Comparison of ENCODE assay signal across 6 cellular contexts in the genomic region with DNA sequence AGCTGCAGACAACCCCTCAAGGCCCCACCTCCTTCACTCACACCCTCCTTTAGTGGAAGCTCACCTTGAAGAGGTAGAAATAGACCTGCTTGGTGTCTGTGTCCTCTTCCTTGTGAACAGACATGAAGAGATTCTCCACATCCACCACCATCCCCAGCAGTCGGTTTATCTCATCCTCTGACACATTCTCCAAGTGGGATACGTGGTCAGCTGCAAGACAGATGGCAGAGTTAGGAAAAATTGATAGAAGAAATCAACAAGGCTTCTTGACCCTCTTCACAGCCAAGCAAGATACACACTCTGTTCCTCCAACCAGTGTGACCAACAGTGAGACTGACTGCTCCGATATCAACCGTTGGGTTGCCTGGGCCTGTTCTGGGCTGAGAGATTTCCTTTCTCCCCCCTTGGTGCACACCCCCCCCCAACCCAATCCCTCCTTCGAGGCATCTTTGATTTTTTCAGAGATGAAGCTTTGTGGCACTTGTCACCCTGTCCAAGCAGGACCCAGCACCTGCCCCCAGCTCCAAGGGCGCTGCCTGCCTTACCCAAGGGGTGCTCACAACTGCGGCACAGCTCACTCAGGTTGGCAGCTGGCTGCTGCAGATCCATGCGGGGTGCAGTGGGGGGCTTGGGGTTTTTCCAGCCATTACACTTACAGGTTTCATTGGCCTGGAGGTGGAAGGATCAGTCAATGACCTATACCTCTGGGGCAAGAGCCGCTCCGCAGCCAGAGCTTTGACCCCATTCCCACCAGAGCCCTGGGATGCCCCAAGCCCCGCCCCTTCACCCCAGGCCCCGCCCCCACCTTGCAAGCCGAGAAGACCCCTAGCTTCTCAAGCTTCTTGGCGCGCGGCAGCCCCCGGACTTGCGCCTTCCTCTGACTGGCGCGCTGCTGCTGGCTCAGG. TPM values are rescaled to one million over a fixed set of nuclear protein-coding genes. Genes with fewer than 3 reads are reported as not detected.
DNase-seq lines count a peak whose midpoint lies in the region; ATAC-seq, FAIRE-seq and TF ChIP-seq lines count a peak whose summit lies in the region.

No MANE protein-coding gene starts in this region.

- no peak for FAIRE-seq in HepG2 (lab: Jason Lieb, UNC)

- TF ChIP-seq RAD21 in HCT116 (IDR thresholded peaks at IDR 0.05; ENCODE audit: low read depth) (no peak), HepG2 (CRISPR knock-in tag; IDR thresholded peaks at IDR 0.05) (no peak)

- TF ChIP-seq CTCF in HCT116 (IDR thresholded peaks at IDR 0.05 in 2 of 3, conservative IDR thresholded peaks at IDR 0.05 in 1 of 3; ENCODE audit: borderline replicate concordance in 1 of 3, insufficient read depth in 1 of 3, low read depth in 2 of 3, low read length in 2 of 3) (no peak), HepG2 (CRISPR knock-in tag; IDR thresholded peaks at IDR 0.05) (no peak)

- peaks cover 5 to 24% of the 10 kb centered on the region in 2 experiments; a peak in 3 of 4 replicates for H3K4me1 ChIP-seq in HCT116 (ENCODE audit: control insufficient read depth in 1 of 2, insufficient read depth in 2 of 2, low read length in 2 of 2)
- peaks cover 33% of the 10 kb centered on the region for H3K4me1 ChIP-seq in HepG2 (ENCODE audit: insufficient read depth, low read length)

- H3K4me2 ChIP-seq in HCT116 (ENCODE audit: low read length) (peak overlapping the region; percentile 94), HepG2 (ENCODE audit: low read depth, low read length) (peak overlapping the region; percentile 74)

- H3K9me3 ChIP-seq in HCT116 (ENCODE audit: control insufficient read depth in 1 of 2, insufficient read depth in 1 of 2, low read depth in 1 of 2, low read length in 2 of 2) (no peaks in the 10 kb centered on the region), HepG2 (ENCODE audit: low read length) (no peaks in the 10 kb centered on the region)

- BruUV-seq in HCT116 (replicated peaks; lab: Mats Ljungman, UMichigan) (TSS peak; percentile 57), HepG2 (replicated peaks; lab: Mats Ljungman, UMichigan) (no TSS peak)

- CTCF ChIA-PET in HCT116 (lab: Charles Lee): interaction anchor here (0.7 to 1.7 kb wide), 5 partner anchors 19 to 407 kb away, joined by 3 to 5 read pairs (median 3); a partner anchor contains a TSS
- CTCF ChIA-PET in HepG2 (lab: Yijun Ruan, JAX; ENCODE audit: low intra/inter-chr PET ratio, low total read pairs): no interaction called here

- POLR2A ChIA-PET in HCT116 (lab: Charles Lee): no interaction called here
- POLR2A ChIA-PET in HepG2 (lab: Yijun Ruan, JAX): interaction anchor here (0.8 to 3.1 kb wide), 24 partner anchors 9 to 431 kb away, joined by 3 to 34 read pairs (median 6); a partner anchor contains a TSS

- H3K9ac ChIP-seq in HCT116 (ENCODE audit: low read length): peak overlapping the region; percentile 87
- peak overlapping the region; percentile 57 for H3K9ac ChIP-seq in HepG2 (ENCODE audit: insufficient read depth, low read depth, low read length)

- no peaks in the 10 kb centered on the region for H4K20me1 ChIP-seq in HCT116 (ENCODE audit: insufficient read depth)
- H4K20me1 ChIP-seq in HepG2 (ENCODE audit: insufficient read depth, low read length): no peaks in the 10 kb centered on the region

- H3K27ac ChIP-seq in HCT116 (ENCODE audit: low read depth, low read length): peak overlapping the region; percentile 33; the same call in 1 of the 2 replicates
- peak overlapping the region; percentile 68 for H3K27ac ChIP-seq in HepG2 (ENCODE audit: extremely low read length, insufficient read depth, low read length)

- intact Hi-C loops in HCT116 (cut with micrococcal nuclease): no loop called here
- intact Hi-C loops in HepG2 (cut with micrococcal nuclease; ENCODE audit: unreplicated experiment): loop anchor here (5.0 kb wide), 1 partner anchor 37 kb away; no protein-coding TSS in a partner anchor

- no peaks in the 10 kb centered on the region for H3K79me2 ChIP-seq in HCT116 (ENCODE audit: insufficient read depth, low read length)
- H3K79me2 ChIP-seq in HepG2 (ENCODE audit: insufficient read depth, low read length): no peaks in the 10 kb centered on the region

- H3K27me3 ChIP-seq in HCT116 (ENCODE audit: insufficient read depth, low read length): no peaks in the 10 kb centered on the region
- H3K27me3 ChIP-seq in HepG2 (ENCODE audit: control insufficient read depth in 1 of 2, insufficient read depth in 2 of 2, low read length in 2 of 2): no peaks in the 10 kb centered on the region

- H3K36me3 ChIP-seq in HCT116 (ENCODE audit: control insufficient read depth in 1 of 2, insufficient read depth in 2 of 2, low read length in 2 of 2) (peaks cover 3 to 18% of the 10 kb centered on the region in 2 experiments; a peak in 3 of 4 replicates), HepG2 (replicated peaks in 1 of 2; ENCODE audit: control insufficient read depth in 1 of 2, insufficient read depth in 2 of 2, low read length in 2 of 2) (peaks cover 5 to 37% of the 10 kb centered on the region in 2 experiments)

- no peak for TF ChIP-seq POLR2A in HCT116 (IDR thresholded peaks at IDR 0.05; ENCODE audit: borderline replicate concordance, extremely low read depth, insufficient read depth, insufficient read length)
- no peak for TF ChIP-seq POLR2A in HepG2 (IDR thresholded peaks at IDR 0.05; ENCODE audit: insufficient read depth in 1 of 2, low read depth in 2 of 2, low read length in 2 of 2)

- H2AFZ ChIP-seq in HCT116 (ENCODE audit: low read depth, low read length, poor library complexity, severe bottlenecking): no peak overlapping the region
- H2AFZ ChIP-seq in HepG2 (ENCODE audit: low read length): no peak overlapping the region

- no peak for TF ChIP-seq EP300 in HepG2 (IDR thresholded peaks at IDR 0.05; ENCODE audit: low read depth in 2 of 2, low read length in 2 of 2)
- TF ChIP-seq EP300 in HepG2 (CRISPR knock-in tag; IDR thresholded peaks at IDR 0.05; ENCODE audit: borderline replicate concordance): no peak

- DNase-seq in HCT116 (ENCODE audit: low read depth, low spot score) (no peak), HepG2 (ENCODE audit: low spot score) (peak; percentile 43), SHP77 treated with DMSO at 0.1 percent for 48 hours (lab: John Stamatoyannopoulos, UW) (no peak)
- peak; percentile 39 for DNase-seq in activated CD4-positive, alpha-beta T cell treated with anti-CD3 and anti-CD28 coated beads, Interleukin-2, amount 50 U/mL, for 48 hours

- ATAC-seq in HCT116 (peak; percentile 71), HepG2 (peak; percentile 68), GM21526 (IDR thresholded peaks at IDR 0.05; ENCODE audit: low FRiP score, unreplicated experiment) (no peak), GM19324 (IDR thresholded peaks at IDR 0.05; ENCODE audit: low FRiP score, unreplicated experiment) (no peak)

- H3K4me3 ChIP-seq in HCT116 (replicated peaks in 1 of 2; ENCODE audit: low read depth in 1 of 2, low read length in 2 of 2) (peak overlapping the region; percentile 55 to 68), HepG2 (replicated peaks in 1 of 3; ENCODE audit: insufficient read depth in 1 of 3, low read depth in 2 of 3, low read length in 3 of 3) (peak overlapping the region; percentile 76 to 85 (median 79))

- RAD21 ChIA-PET in HCT116 (lab: Charles Lee; ENCODE audit: low non-redundant PET in 1 of 2, low total read pairs in 2 of 2, uncharacterized antibody in 2 of 2, unreplicated experiment in 2 of 2): interaction anchor here (0.6 to 0.7 kb wide), 3 partner anchors 8 to 383 kb away, joined by 3 to 6 read pairs (median 3); a partner anchor contains a TSS

- H3K9me2 ChIP-seq in HCT116 (ENCODE audit: insufficient read depth): no peaks in the 10 kb centered on the region

- in situ Hi-C loops in HepG2 (cut with HindIII; ENCODE audit: extremely low pct_ligation_motif_present, low pct_unique_long_range_greater_than_20kb): no loop called here

- 60% methylated on average over 11 of the region's 20 CpGs for WGBS in HepG2 (ENCODE audit: low lambda C conversion rate)

RNA-seq across cellular contexts. Expression of a gene that starts 0.8 kb away (rescaled TPM):
- total RNA-seq in HCT116 (2021; ENCODE audit: unreplicated experiment) (41.2 TPM), HepG2 (2016; rRNA removed; fragmentation: Illumina TruSeq; extraction: Trizol) (20.2 and 29.1 TPM in 2 replicates)
- 32.9 and 39.7 TPM in 2 replicates for polyA plus RNA-seq in HCT116 (2012)
- total RNA-seq in HepG2 (2016; cell fraction: cytosol; rRNA removed; fragmentation: Illumina TruSeq; extraction: Trizol; ENCODE audit: low read depth): 4.7 and 4.9 TPM in 2 replicates
- 16.6 and 30.9 TPM in 2 replicates for total RNA-seq in HepG2 (2016; cell fraction: insoluble cytoplasmic fraction; rRNA removed; fragmentation: Illumina TruSeq; extraction: Trizol)
- total RNA-seq in HepG2 (2016; cell fraction: membrane; rRNA removed; fragmentation: Illumina TruSeq; extraction: Trizol): 7.0 and 9.1 TPM in 2 replicates
- 51.9 and 59.6 TPM in 2 replicates for total RNA-seq in HepG2 (2016; cell fraction: nucleus; rRNA removed; fragmentation: Illumina TruSeq; extraction: Trizol)
- polyA plus RNA-seq in HepG2 (2011; rRNA removed): 90.4 and 126 TPM in 2 replicates
- 13.5 and 18.5 TPM in 2 replicates for polyA plus RNA-seq in HepG2 (2011; cell fraction: cytosol; rRNA removed)
- 978 and 1,153 TPM in 2 replicates for polyA plus RNA-seq in HepG2 (2011; cell fraction: nucleus; rRNA removed)
- polyA plus RNA-seq in HepG2 (2012): 38.7 and 62.0 TPM in 2 replicates
- 3.5 and 4.1 TPM in 2 replicates for polyA plus RNA-seq in HepG2 (2016; cell fraction: cytosol; fragmentation: Illumina TruSeq; extraction: Trizol; ENCODE audit: low read depth)
- polyA plus RNA-seq in HepG2 (2016; cell fraction: insoluble cytoplasmic fraction; fragmentation: Illumina TruSeq; extraction: Trizol; ENCODE audit: low read depth): 24.7 and 33.4 TPM in 2 replicates
- 7.9 and 9.2 TPM in 2 replicates for polyA plus RNA-seq in HepG2 (2016; cell fraction: membrane; fragmentation: Illumina TruSeq; extraction: Trizol; ENCODE audit: low read depth)
- polyA plus RNA-seq in HepG2 (2016; cell fraction: nucleus; fragmentation: Illumina TruSeq; extraction: Trizol; ENCODE audit: insufficient read depth, low read depth): 347 and 353 TPM in 2 replicates
- polyA minus RNA-seq in HepG2 (2011; rRNA and poly(A)+ RNA removed; ENCODE audit: low replicate concordance): 33.5 and 71.7 TPM in 2 replicates
- 7.8 and 9.6 TPM in 2 replicates for polyA minus RNA-seq in HepG2 (2011; cell fraction: cytosol; rRNA and poly(A)+ RNA removed)
- polyA minus RNA-seq in HepG2 (2011; cell fraction: nucleus; rRNA and poly(A)+ RNA removed): 54.6 and 61.9 TPM in 2 replicates

RNA-seq across cellular contexts. Expression of a gene that starts 2.2 kb away (rescaled TPM):
- total RNA-seq in HCT116 (2021; ENCODE audit: unreplicated experiment) (not detected), HepG2 (2016; rRNA removed; fragmentation: Illumina TruSeq; extraction: Trizol) (0.13 and 0.24 TPM in 2 replicates)
- 0.10 TPM in 1 of 2 replicates, not detected in the other for polyA plus RNA-seq in HCT116 (2012)
- total RNA-seq in HepG2 (2016; cell fraction: cytosol; rRNA removed; fragmentation: Illumina TruSeq; extraction: Trizol; ENCODE audit: low read depth): not detected in 2 replicates
- 0.09 and 0.24 TPM in 2 replicates for total RNA-seq in HepG2 (2016; cell fraction: insoluble cytoplasmic fraction; rRNA removed; fragmentation: Illumina TruSeq; extraction: Trizol)
- 0.14 and 0.19 TPM in 2 replicates for total RNA-seq in HepG2 (2016; cell fraction: membrane; rRNA removed; fragmentation: Illumina TruSeq; extraction: Trizol)
- 0.25 TPM in 1 of 2 replicates, not detected in the other for total RNA-seq in HepG2 (2016; cell fraction: nucleus; rRNA removed; fragmentation: Illumina TruSeq; extraction: Trizol)
- polyA plus RNA-seq in HepG2 (2011; rRNA removed): 0.05 and 0.31 TPM in 2 replicates
- polyA plus RNA-seq in HepG2 (2011; cell fraction: cytosol; rRNA removed): 0.07 and 0.10 TPM in 2 replicates
- polyA plus RNA-seq in HepG2 (2011; cell fraction: nucleus; rRNA removed): 0.66 and 1.2 TPM in 2 replicates
- 0.28 and 0.44 TPM in 2 replicates for polyA plus RNA-seq in HepG2 (2012)
- polyA plus RNA-seq in HepG2 (2016; cell fraction: cytosol; fragmentation: Illumina TruSeq; extraction: Trizol; ENCODE audit: low read depth): not detected in 2 replicates
- not detected in 2 replicates for polyA plus RNA-seq in HepG2 (2016; cell fraction: insoluble cytoplasmic fraction; fragmentation: Illumina TruSeq; extraction: Trizol; ENCODE audit: low read depth)
- polyA plus RNA-seq in HepG2 (2016; cell fraction: membrane; fragmentation: Illumina TruSeq; extraction: Trizol; ENCODE audit: low read depth): 0.09 and 0.14 TPM in 2 replicates
- 0.55 and 0.56 TPM in 2 replicates for polyA plus RNA-seq in HepG2 (2016; cell fraction: nucleus; fragmentation: Illumina TruSeq; extraction: Trizol; ENCODE audit: insufficient read depth, low read depth)
- polyA minus RNA-seq in HepG2 (2011; rRNA and poly(A)+ RNA removed; ENCODE audit: low replicate concordance): 0.22 TPM in 1 of 2 replicates, not detected in the other
- polyA minus RNA-seq in HepG2 (2011; cell fraction: cytosol; rRNA and poly(A)+ RNA removed): not detected in 2 replicates
- polyA minus RNA-seq in HepG2 (2011; cell fraction: nucleus; rRNA and poly(A)+ RNA removed): not detected in 2 replicates

RNA-seq across cellular contexts. Expression of a gene that starts 7.9 kb away (rescaled TPM):
- total RNA-seq in HCT116 (2021; ENCODE audit: unreplicated experiment) (1.2 TPM), HepG2 (2016; rRNA removed; fragmentation: Illumina TruSeq; extraction: Trizol) (3.9 and 6.7 TPM in 2 replicates)
- polyA plus RNA-seq in HCT116 (2012): 1.1 and 1.6 TPM in 2 replicates
- 1.6 TPM in 2 replicates for total RNA-seq in HepG2 (2016; cell fraction: cytosol; rRNA removed; fragmentation: Illumina TruSeq; extraction: Trizol; ENCODE audit: low read depth)
- 4.7 and 7.5 TPM in 2 replicates for total RNA-seq in HepG2 (2016; cell fraction: insoluble cytoplasmic fraction; rRNA removed; fragmentation: Illumina TruSeq; extraction: Trizol)
- 2.1 and 3.5 TPM in 2 replicates for total RNA-seq in HepG2 (2016; cell fraction: membrane; rRNA removed; fragmentation: Illumina TruSeq; extraction: Trizol)
- total RNA-seq in HepG2 (2016; cell fraction: nucleus; rRNA removed; fragmentation: Illumina TruSeq; extraction: Trizol): 6.4 and 10.0 TPM in 2 replicates
- 7.8 and 13.5 TPM in 2 replicates for polyA plus RNA-seq in HepG2 (2011; rRNA removed)
- polyA plus RNA-seq in HepG2 (2011; cell fraction: cytosol; rRNA removed): 5.7 TPM in 2 replicates
- 29.5 and 34.5 TPM in 2 replicates for polyA plus RNA-seq in HepG2 (2011; cell fraction: nucleus; rRNA removed)
- 4.3 and 5.5 TPM in 2 replicates for polyA plus RNA-seq in HepG2 (2012)
- 0.87 and 1.1 TPM in 2 replicates for polyA plus RNA-seq in HepG2 (2016; cell fraction: cytosol; fragmentation: Illumina TruSeq; extraction: Trizol; ENCODE audit: low read depth)
- 3.0 and 5.2 TPM in 2 replicates for polyA plus RNA-seq in HepG2 (2016; cell fraction: insoluble cytoplasmic fraction; fragmentation: Illumina TruSeq; extraction: Trizol; ENCODE audit: low read depth)
- polyA plus RNA-seq in HepG2 (2016; cell fraction: membrane; fragmentation: Illumina TruSeq; extraction: Trizol; ENCODE audit: low read depth): 1.7 and 1.9 TPM in 2 replicates
- 16.3 and 17.6 TPM in 2 replicates for polyA plus RNA-seq in HepG2 (2016; cell fraction: nucleus; fragmentation: Illumina TruSeq; extraction: Trizol; ENCODE audit: insufficient read depth, low read depth)
- 0.58 and 15.8 TPM in 2 replicates for polyA minus RNA-seq in HepG2 (2011; rRNA and poly(A)+ RNA removed; ENCODE audit: low replicate concordance)
- polyA minus RNA-seq in HepG2 (2011; cell fraction: cytosol; rRNA and poly(A)+ RNA removed): 1.7 and 2.0 TPM in 2 replicates
- polyA minus RNA-seq in HepG2 (2011; cell fraction: nucleus; rRNA and poly(A)+ RNA removed): 6.4 and 9.6 TPM in 2 replicates

RNA-seq across cellular contexts. Expression of a gene that starts 22.1 kb away (rescaled TPM):
- total RNA-seq in HCT116 (2021; ENCODE audit: unreplicated experiment) (1.1 TPM), HepG2 (2016; rRNA removed; fragmentation: Illumina TruSeq; extraction: Trizol) (2.3 TPM in 2 replicates)
- 0.76 and 1.2 TPM in 2 replicates for polyA plus RNA-seq in HCT116 (2012)
- 0.40 and 0.71 TPM in 2 replicates for total RNA-seq in HepG2 (2016; cell fraction: cytosol; rRNA removed; fragmentation: Illumina TruSeq; extraction: Trizol; ENCODE audit: low read depth)
- 1.8 and 2.2 TPM in 2 replicates for total RNA-seq in HepG2 (2016; cell fraction: insoluble cytoplasmic fraction; rRNA removed; fragmentation: Illumina TruSeq; extraction: Trizol)
- total RNA-seq in HepG2 (2016; cell fraction: membrane; rRNA removed; fragmentation: Illumina TruSeq; extraction: Trizol): 1.9 and 2.0 TPM in 2 replicates
- total RNA-seq in HepG2 (2016; cell fraction: nucleus; rRNA removed; fragmentation: Illumina TruSeq; extraction: Trizol): 0.97 and 1.3 TPM in 2 replicates
- 5.8 and 6.1 TPM in 2 replicates for polyA plus RNA-seq in HepG2 (2011; rRNA removed)
- 5.6 and 6.2 TPM in 2 replicates for polyA plus RNA-seq in HepG2 (2011; cell fraction: cytosol; rRNA removed)
- 5.3 and 5.6 TPM in 2 replicates for polyA plus RNA-seq in HepG2 (2011; cell fraction: nucleus; rRNA removed)
- polyA plus RNA-seq in HepG2 (2012): 1.7 and 2.5 TPM in 2 replicates
- polyA plus RNA-seq in HepG2 (2016; cell fraction: cytosol; fragmentation: Illumina TruSeq; extraction: Trizol; ENCODE audit: low read depth): 1.2 and 1.3 TPM in 2 replicates
- polyA plus RNA-seq in HepG2 (2016; cell fraction: insoluble cytoplasmic fraction; fragmentation: Illumina TruSeq; extraction: Trizol; ENCODE audit: low read depth): 5.4 TPM in 2 replicates
- 3.7 and 3.8 TPM in 2 replicates for polyA plus RNA-seq in HepG2 (2016; cell fraction: membrane; fragmentation: Illumina TruSeq; extraction: Trizol; ENCODE audit: low read depth)
- 4.1 and 4.5 TPM in 2 replicates for polyA plus RNA-seq in HepG2 (2016; cell fraction: nucleus; fragmentation: Illumina TruSeq; extraction: Trizol; ENCODE audit: insufficient read depth, low read depth)
- 0.35 and 3.6 TPM in 2 replicates for polyA minus RNA-seq in HepG2 (2011; rRNA and poly(A)+ RNA removed; ENCODE audit: low replicate concordance)
- polyA minus RNA-seq in HepG2 (2011; cell fraction: cytosol; rRNA and poly(A)+ RNA removed): 1.4 and 2.5 TPM in 2 replicates
- 0.52 and 0.99 TPM in 2 replicates for polyA minus RNA-seq in HepG2 (2011; cell fraction: nucleus; rRNA and poly(A)+ RNA removed)

RNA-seq across cellular contexts. Expression of a gene that starts 34.4 kb away (rescaled TPM):
- total RNA-seq in HCT116 (2021; ENCODE audit: unreplicated experiment): 115 TPM
- 135 and 136 TPM in 2 replicates for polyA plus RNA-seq in HCT116 (2012)
- 110 and 136 TPM in 2 replicates for total RNA-seq in HepG2 (2016; rRNA removed; fragmentation: Illumina TruSeq; extraction: Trizol)
- 61.7 and 72.3 TPM in 2 replicates for total RNA-seq in HepG2 (2016; cell fraction: cytosol; rRNA removed; fragmentation: Illumina TruSeq; extraction: Trizol; ENCODE audit: low read depth)
- total RNA-seq in HepG2 (2016; cell fraction: insoluble cytoplasmic fraction; rRNA removed; fragmentation: Illumina TruSeq; extraction: Trizol): 112 and 128 TPM in 2 replicates
- 97.4 and 130 TPM in 2 replicates for total RNA-seq in HepG2 (2016; cell fraction: membrane; rRNA removed; fragmentation: Illumina TruSeq; extraction: Trizol)
- total RNA-seq in HepG2 (2016; cell fraction: nucleus; rRNA removed; fragmentation: Illumina TruSeq; extraction: Trizol): 58.3 and 58.4 TPM in 2 replicates
- polyA plus RNA-seq in HepG2 (2011; rRNA removed): 123 and 129 TPM in 2 replicates
- polyA plus RNA-seq in HepG2 (2011; cell fraction: cytosol; rRNA removed): 151 and 173 TPM in 2 replicates
- 63.1 and 63.8 TPM in 2 replicates for polyA plus RNA-seq in HepG2 (2011; cell fraction: nucleus; rRNA removed)
- polyA plus RNA-seq in HepG2 (2012): 88.1 and 94.6 TPM in 2 replicates
- polyA plus RNA-seq in HepG2 (2016; cell fraction: cytosol; fragmentation: Illumina TruSeq; extraction: Trizol; ENCODE audit: low read depth): 121 and 161 TPM in 2 replicates
- 256 and 287 TPM in 2 replicates for polyA plus RNA-seq in HepG2 (2016; cell fraction: insoluble cytoplasmic fraction; fragmentation: Illumina TruSeq; extraction: Trizol; ENCODE audit: low read depth)
- 158 and 192 TPM in 2 replicates for polyA plus RNA-seq in HepG2 (2016; cell fraction: membrane; fragmentation: Illumina TruSeq; extraction: Trizol; ENCODE audit: low read depth)
- 155 and 165 TPM in 2 replicates for polyA plus RNA-seq in HepG2 (2016; cell fraction: nucleus; fragmentation: Illumina TruSeq; extraction: Trizol; ENCODE audit: insufficient read depth, low read depth)
- 69.9 and 105 TPM in 2 replicates for polyA minus RNA-seq in HepG2 (2011; rRNA and poly(A)+ RNA removed; ENCODE audit: low replicate concordance)
- 30.2 and 31.4 TPM in 2 replicates for polyA minus RNA-seq in HepG2 (2011; cell fraction: cytosol; rRNA and poly(A)+ RNA removed)
- 15.9 and 19.8 TPM in 2 replicates for polyA minus RNA-seq in HepG2 (2011; cell fraction: nucleus; rRNA and poly(A)+ RNA removed)

Comparison
In these comparisons a context has a peak if more than half of its experiments do, and no peak if none do; other contexts are left out.
1. ATAC-seq: peak in HCT116 (single experiment) and HepG2 (single experiment); none in GM21526 (single experiment) and GM19324 (single experiment).
2. DNase-seq: peak in activated CD4-positive, alpha-beta T cell treated with anti-CD3 and anti-CD28 coated beads, Interleukin-2, amount 50 U/mL, for 48 hours (2 of 2) and HepG2 (single experiment); none in HCT116 (single experiment) and SHP77 treated with DMSO at 0.1 percent for 48 hours (single experiment).